ENCODE assay signal across 10 cellular contexts in the genomic region with DNA sequence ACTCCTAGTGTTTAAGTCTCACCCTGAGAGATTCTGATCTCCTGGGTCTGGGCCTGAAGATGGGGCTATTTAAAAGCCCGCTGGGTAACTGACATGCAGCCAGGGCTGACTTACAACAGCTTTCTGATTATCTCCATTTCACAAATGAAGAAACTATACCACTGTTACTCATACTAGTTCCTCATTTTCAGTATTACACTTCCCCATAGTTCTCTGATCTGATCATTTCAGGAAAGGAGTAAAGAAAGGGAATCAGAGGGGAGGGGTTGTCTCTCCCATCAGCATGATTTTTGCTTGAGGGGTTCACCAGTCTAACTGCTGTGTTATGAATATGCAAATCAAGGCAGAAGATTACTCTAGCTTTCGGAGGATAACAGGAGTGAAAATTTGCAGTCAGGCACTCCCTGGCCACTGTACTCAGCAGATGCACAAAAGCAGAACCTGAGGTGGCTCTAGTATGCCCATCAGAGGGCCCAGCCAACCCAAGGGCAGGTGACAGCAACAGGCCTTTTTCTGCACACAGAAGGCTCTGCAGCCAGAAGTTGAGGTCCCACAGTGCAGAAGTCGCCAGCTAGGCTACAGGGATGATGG. TPM values are rescaled to one million over a fixed set of nuclear protein-coding genes. Genes with fewer than 3 reads are reported as not detected.
DNase-seq lines count a peak whose midpoint lies in the region; ATAC-seq, FAIRE-seq and TF ChIP-seq lines count a peak whose summit lies in the region.
"Had no signal": no experiment of that assay in that cellular context is flagged by ENCODE, and none has a peak within 500 bp of the region (broad histone marks: within the 10 kb centered on the region; RNA-seq: fewer than 3 reads in every experiment).

No MANE protein-coding gene starts in this region.

- H3K27ac ChIP-seq in small intestine (ENCODE audit: low read depth in 1 of 2, low read length in 1 of 2): peak overlapping the region in 1 of 2 donors; percentile 57
- H3K27ac ChIP-seq: KMS-11 had no signal

- no peaks in the 10 kb centered on the region for H3K36me3 ChIP-seq in mucosa of descending colon (ENCODE audit: low read depth)
- peaks cover 0 to 8% of the 10 kb centered on the region in 2 donors for H3K36me3 ChIP-seq in small intestine (ENCODE audit: control insufficient read depth in 2 of 2, insufficient read depth in 2 of 2, low read length in 2 of 2)
- H3K36me3 ChIP-seq: pancreas had no signal

- TF ChIP-seq CTCF in mucosa of descending colon (IDR thresholded peaks at IDR 0.05): no peak

- H3K4me1 ChIP-seq in mucosa of descending colon (ENCODE audit: low read depth) (peaks cover 6% of the 10 kb centered on the region), small intestine (ENCODE audit: control insufficient read depth in 2 of 2, insufficient read depth in 1 of 2, low read depth in 1 of 2, low read length in 1 of 2) (peaks cover 4 to 6% of the 10 kb centered on the region in 2 donors)

- no peak for FAIRE-seq in small intestine (lab: Jason Lieb, UNC)
- FAIRE-seq: pancreas had no signal

- DNase-seq in NOMO-1 (lab: John Stamatoyannopoulos, UW; ENCODE audit: unreplicated experiment in 2 of 2): peak; percentile 88 to 97
- DNase-seq in mucosa of descending colon: peak in 1 of 3 donors; percentile 55
- no peak for DNase-seq in NCI-H345 treated with DMSO at 0.1 percent for 48 hours (lab: John Stamatoyannopoulos, UW; ENCODE audit: unreplicated experiment)
- no peak for DNase-seq in small intestine
- DNase-seq in NCI-H146 treated with DMSO at 0.1 percent for 48 hours (lab: John Stamatoyannopoulos, UW; ENCODE audit: unreplicated experiment): no peak
- DNase-seq in NCI-H1092 (lab: John Stamatoyannopoulos, UW): no peak
- DNase-seq: pancreas had no signal

- no peak overlapping the region for H3K4me3 ChIP-seq in mucosa of descending colon
- H3K4me3 ChIP-seq in small intestine (ENCODE audit: low read depth in 1 of 2, low read length in 2 of 2): no peak overlapping the region
- H3K4me3 ChIP-seq: pancreas had no signal

- 77 to 87% (median 84%) methylated on average over 3 of the region's 3 CpGs for WGBS in small intestine, 3 donors

- ATAC-seq in GM18870 (IDR thresholded peaks at IDR 0.05; ENCODE audit: unreplicated experiment): peak; percentile 72
- peak; percentile 69 for ATAC-seq in HG02642 (IDR thresholded peaks at IDR 0.05; ENCODE audit: poor library complexity, unreplicated experiment)
- peak; percentile 62 for ATAC-seq in mucosa of descending colon

- H3K27me3 ChIP-seq in small intestine (ENCODE audit: control insufficient read depth in 2 of 2, insufficient read depth in 2 of 2, low read length in 2 of 2): no peaks in the 10 kb centered on the region
- H3K27me3 ChIP-seq: pancreas had no signal

- H3K9me3 ChIP-seq in mucosa of descending colon: no peaks in the 10 kb centered on the region
- no peaks in the 10 kb centered on the region for H3K9me3 ChIP-seq in small intestine (ENCODE audit: control insufficient read depth, low read depth)
- H3K9me3 ChIP-seq: pancreas had no signal

- intact Hi-C loops in mucosa of descending colon (cut with DNase I, micrococcal nuclease): no loop called here

RNA-seq across cellular contexts. Expression of gene DAPK2, which starts 59.4 kb away (rescaled TPM):
- 10 to 100 TPM; 32.0 to 82.0 (median 35.5) TPM for total RNA-seq in mucosa of descending colon
- 10 to 100 TPM; 11.6 to 91.6 (median 83.4) TPM for polyA plus RNA-seq in small intestine

Comparison
In these comparisons a context has a peak if more than half of its experiments do, and no peak if none do; other contexts are left out.
1. DNase-seq: peak in NOMO-1 (2 of 2); none in NCI-H345 treated with DMSO at 0.1 percent for 48 hours (single experiment), small intestine (single experiment), NCI-H146 treated with DMSO at 0.1 percent for 48 hours (single experiment) and NCI-H1092 (single experiment).
2. Peak in every context shown above with its lines, with median percentiles within 50 percentile points of each other: ATAC-seq.